In the genomic region with DNA sequence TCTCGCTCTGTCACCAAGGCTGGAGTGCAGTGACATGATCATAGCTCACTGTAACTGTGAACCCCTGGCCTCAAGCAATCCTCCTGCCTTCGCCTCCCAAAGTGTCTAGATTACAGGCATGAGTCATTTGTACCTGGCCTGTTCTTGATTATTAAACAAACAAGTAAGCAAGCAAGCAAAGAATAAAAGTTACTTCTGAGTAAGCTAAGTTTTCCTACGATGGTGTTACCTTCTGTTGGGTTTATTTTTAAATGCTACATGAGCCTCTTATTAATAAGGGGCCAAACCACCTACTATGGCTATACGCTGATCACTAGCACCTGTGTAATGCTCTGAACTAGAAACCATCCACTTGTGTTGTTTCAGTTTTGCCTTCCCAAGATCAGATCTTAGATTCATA, we compare ENCODE assay signal across 18 cellular contexts. TPM values are rescaled to one million over a fixed set of nuclear protein-coding genes. Genes with fewer than 3 reads are reported as not detected.
DNase-seq lines count a peak whose midpoint lies in the region; ATAC-seq and FAIRE-seq lines count a peak whose summit lies in the region.
"Had no signal": no experiment of that assay in that cellular context is flagged by ENCODE, and none has a peak within 500 bp of the region (broad histone marks: within the 10 kb centered on the region; RNA-seq: fewer than 3 reads in every experiment).

No MANE protein-coding gene starts in this region.

- no peak overlapping the region for H3K27ac ChIP-seq in small intestine (ENCODE audit: low read depth in 1 of 2, low read length in 1 of 2)
- H3K27ac ChIP-seq: left ventricle myocardium inferior, tibial nerve had no signal

- peak; percentile 5 for FAIRE-seq in small intestine (lab: Jason Lieb, UNC)

- H3K4me1 ChIP-seq in small intestine (ENCODE audit: control insufficient read depth in 2 of 2, insufficient read depth in 1 of 2, low read depth in 1 of 2, low read length in 1 of 2) = peaks cover 0 to 13% of the 10 kb centered on the region in 2 donors
- H3K4me1 ChIP-seq: tibial nerve had no signal

- H3K27me3 ChIP-seq in small intestine (ENCODE audit: control insufficient read depth in 2 of 2, insufficient read depth in 2 of 2, low read length in 2 of 2) = no peaks in the 10 kb centered on the region
- H3K27me3 ChIP-seq: tibial nerve had no signal

- WGBS in small intestine, 3 donors = 49 to 79% (median 55%) methylated on average over 4 of the region's 4 CpGs

- H3K9me3 ChIP-seq in small intestine (ENCODE audit: control insufficient read depth, low read depth) = no peaks in the 10 kb centered on the region

- DNase-seq in small intestine (peak; percentile 85), HuH-7 (ENCODE audit: low spot score) (no peak), SW480 (ENCODE audit: low spot score) (no peak), dermis blood vessel endothelial cell (no peak)
- DNase-seq in stimulated activated CD4-positive, alpha-beta T cell treated with anti-CD3 and anti-CD28 coated beads, Interleukin-2, amount 100 ng/mL, for 24 hours = no peak
- DNase-seq: activated CD4-positive, alpha-beta T cell treated with anti-CD3 and anti-CD28 coated beads for 36 hours; effector CD8-positive, alpha-beta T cell; HFFc6; left ventricle myocardium inferior; naive thymus-derived CD4-positive, alpha-beta T cell; NCI-H2081 treated with DMSO at 0.1 percent for 48 hours; T-helper 17 cell had no signal

- H3K36me3 ChIP-seq in small intestine (ENCODE audit: control insufficient read depth in 2 of 2, insufficient read depth in 2 of 2, low read length in 2 of 2) = no peaks in the 10 kb centered on the region
- H3K36me3 ChIP-seq: left ventricle myocardium inferior, tibial nerve had no signal

- H3K4me3 ChIP-seq in small intestine (ENCODE audit: low read depth in 1 of 2, low read length in 2 of 2) = no peak overlapping the region
- H3K4me3 ChIP-seq: left ventricle myocardium inferior, tibial nerve had no signal

- peak; percentile 85 for ATAC-seq in GM18868 (IDR thresholded peaks at IDR 0.05; ENCODE audit: unreplicated experiment)
- peak; percentile 64 for ATAC-seq in HG02623 (IDR thresholded peaks at IDR 0.05; ENCODE audit: unreplicated experiment)
- ATAC-seq in HG03432 (IDR thresholded peaks at IDR 0.05; ENCODE audit: unreplicated experiment) = peak; percentile 57
- ATAC-seq: activated CD4-positive, alpha-beta T cell treated with anti-CD3 and anti-CD28 coated beads for 36 hours; naive thymus-derived CD4-positive, alpha-beta T cell; T-helper 17 cell had no signal

RNA-seq across cellular contexts. Expression of a gene that starts 50.8 kb away (rescaled TPM):
- under 1 TPM in 1 of 3 donors, not detected in 2; 0.01 TPM for polyA plus RNA-seq in small intestine
- not detected in 2 replicates for total RNA-seq in dermis blood vessel endothelial cell
- total RNA-seq: activated CD4-positive, alpha-beta T cell treated with anti-CD3 and anti-CD28 coated beads for 36 hours; HFFc6; left ventricle myocardium inferior; M059J; naive thymus-derived CD4-positive, alpha-beta T cell; T-helper 17 cell; tibial nerve had no signal
- polyA plus RNA-seq: BJ; naive thymus-derived CD4-positive, alpha-beta T cell had no signal
